Comparison of ENCODE assay signal across 14 cellular contexts in the genomic region with DNA sequence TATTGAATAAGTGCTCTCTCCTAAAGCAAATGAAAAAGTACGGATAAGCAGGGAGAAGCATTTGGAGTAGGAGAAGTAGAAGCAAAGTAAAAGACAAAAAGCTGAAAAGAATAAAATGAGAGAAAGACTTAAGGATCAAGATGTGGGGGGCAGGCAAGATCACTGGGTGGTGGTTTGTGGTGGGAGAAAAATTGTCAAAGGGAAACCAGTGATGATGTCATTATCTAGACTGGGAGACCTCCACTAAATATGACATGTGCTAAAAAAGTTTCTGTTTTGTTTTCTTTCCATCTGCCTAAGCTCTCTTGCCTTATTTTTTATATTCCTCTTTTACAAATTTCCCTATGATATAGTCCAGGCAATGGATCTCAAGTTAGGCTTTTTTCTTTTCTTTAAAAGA. TPM values are rescaled to one million over a fixed set of nuclear protein-coding genes. Genes with fewer than 3 reads are reported as not detected.
DNase-seq lines count a peak whose midpoint lies in the region; ATAC-seq and TF ChIP-seq lines count a peak whose summit lies in the region.
"Had no signal": no experiment of that assay in that cellular context is flagged by ENCODE, and none has a peak within 500 bp of the region (broad histone marks: within the 10 kb centered on the region; RNA-seq: fewer than 3 reads in every experiment).

No MANE protein-coding gene starts in this region.

- CTCF ChIA-PET in activated CD8-positive, alpha-beta memory T cell treated with anti-CD3 and anti-CD28 coated beads, Interleukin-2, amount 10 ng/mL, durations not matched to agents 7 days and 5 days (lab: Charles Lee): interaction anchor here (1.2 to 2.1 kb wide), 2 partner anchors 15 to 31 kb away, joined by 4 to 20 read pairs; a partner anchor contains a TSS

- intact Hi-C loops in natural killer cell (cut with micrococcal nuclease): no loop called here
- intact Hi-C loops in colonic mucosa (cut with DNase I): loop anchor here (10.0 kb wide), 1 partner anchor 513 kb away; no protein-coding TSS in a partner anchor

- no peaks in the 10 kb centered on the region for H3K4me1 ChIP-seq in colonic mucosa

- H3K27ac Mint-ChIP-seq in activated CD8-positive, alpha-beta memory T cell treated with anti-CD3 and anti-CD28 coated beads, Interleukin-2, amount 10 ng/mL, durations not matched to agents 7 days and 5 days: peak overlapping the region; percentile 70
- H3K27ac Mint-ChIP-seq in T-helper 17 cell (peak overlapping the region; percentile 53), natural killer cell (no peak overlapping the region)
- H3K27ac Mint-ChIP-seq: dendritic cell treated with granulocyte-macrophage colony-stimulating factor and Interleukin-4, amounts not matched to agents 40 ng/mL and 50 ng/mL, for 4 days had no signal

- H3K9me3 Mint-ChIP-seq in activated CD8-positive, alpha-beta memory T cell treated with anti-CD3 and anti-CD28 coated beads, Interleukin-2, amount 10 ng/mL, durations not matched to agents 7 days and 5 days (ENCODE audit: low read depth): no peaks in the 10 kb centered on the region
- no peaks in the 10 kb centered on the region for H3K9me3 Mint-ChIP-seq in natural killer cell
- H3K9me3 Mint-ChIP-seq: CD14-positive monocyte; dendritic cell treated with granulocyte-macrophage colony-stimulating factor and Interleukin-4, amounts not matched to agents 40 ng/mL and 50 ng/mL, for 4 days had no signal

- peak; percentile 87 for ATAC-seq in activated CD8-positive, alpha-beta memory T cell treated with anti-CD3 and anti-CD28 coated beads, Interleukin-2, amount 10 ng/mL, durations not matched to agents 7 days and 5 days
- ATAC-seq in GM19463 (IDR thresholded peaks at IDR 0.05; ENCODE audit: unreplicated experiment): peak; percentile 76
- ATAC-seq in T-helper 17 cell: no peak
- peak in 2 of 3 donors; percentile 26 to 30 for ATAC-seq in natural killer cell
- ATAC-seq in HG03469 (IDR thresholded peaks at IDR 0.05; ENCODE audit: unreplicated experiment): no peak
- ATAC-seq: sciatic nerve had no signal

- peak overlapping the region; percentile 9 for H3K4me3 Mint-ChIP-seq in activated CD8-positive, alpha-beta memory T cell treated with anti-CD3 and anti-CD28 coated beads, Interleukin-2, amount 10 ng/mL, durations not matched to agents 7 days and 5 days
- no peak overlapping the region for H3K4me3 Mint-ChIP-seq in T-helper 17 cell
- no peak overlapping the region for H3K4me3 Mint-ChIP-seq in natural killer cell
- H3K4me3 Mint-ChIP-seq: CD14-positive monocyte; dendritic cell treated with granulocyte-macrophage colony-stimulating factor and Interleukin-4, amounts not matched to agents 40 ng/mL and 50 ng/mL, for 4 days had no signal

- no peaks in the 10 kb centered on the region for H3K27me3 ChIP-seq in colonic mucosa

- H3K27ac ChIP-seq in colonic mucosa: no peak overlapping the region
- H3K27ac ChIP-seq: epithelial cell of prostate had no signal

- peaks cover 57% of the 10 kb centered on the region for H3K36me3 Mint-ChIP-seq in activated CD8-positive, alpha-beta memory T cell treated with anti-CD3 and anti-CD28 coated beads, Interleukin-2, amount 10 ng/mL, durations not matched to agents 7 days and 5 days
- H3K36me3 Mint-ChIP-seq in T-helper 17 cell (ENCODE audit: low read depth): peaks cover 12% of the 10 kb centered on the region
- H3K36me3 Mint-ChIP-seq in natural killer cell: peaks cover 13% of the 10 kb centered on the region

- DNase-seq in activated CD8-positive, alpha-beta memory T cell treated with anti-CD3 and anti-CD28 coated beads, Interleukin-2, amount 10 ng/mL, durations not matched to agents 7 days and 5 days: peak; percentile 55
- DNase-seq in activated CD8-positive, alpha-beta memory T cell treated with anti-CD3 and anti-CD28 coated beads, Interleukin-2, amount 50 U/mL, for 48 hours: no peak
- DNase-seq in T-helper 17 cell (no peak), natural killer cell (no peak), midbrain (lab: John Stamatoyannopoulos, UW) (no peak), colonic mucosa (no peak)
- DNase-seq: activated naive CD4-positive, alpha-beta T cell treated with Interleukin-2 at 50 U/mL for 16 hours; NCI-H146 had no signal

- H3K4me1 Mint-ChIP-seq in activated CD8-positive, alpha-beta memory T cell treated with anti-CD3 and anti-CD28 coated beads, Interleukin-2, amount 10 ng/mL, durations not matched to agents 7 days and 5 days: peaks cover 32% of the 10 kb centered on the region
- peaks cover 6% of the 10 kb centered on the region for H3K4me1 Mint-ChIP-seq in T-helper 17 cell
- H3K4me1 Mint-ChIP-seq in natural killer cell: peaks cover 6 to 11% of the 10 kb centered on the region in 2 donors
- H3K4me1 Mint-ChIP-seq: CD14-positive monocyte had no signal

- TF ChIP-seq CTCF in natural killer cell (IDR thresholded peaks at IDR 0.05): no peak
- TF ChIP-seq CTCF in colonic mucosa (IDR thresholded peaks at IDR 0.05): no peak

- no peak overlapping the region for H3K4me3 ChIP-seq in colonic mucosa

- H3K36me3 ChIP-seq in colonic mucosa: peaks cover 5% of the 10 kb centered on the region

- H3K9ac ChIP-seq in colonic mucosa (ENCODE audit: low read depth in 2 of 2, low read length in 2 of 2): no peak overlapping the region

- no peaks in the 10 kb centered on the region for H3K27me3 Mint-ChIP-seq in activated CD8-positive, alpha-beta memory T cell treated with anti-CD3 and anti-CD28 coated beads, Interleukin-2, amount 10 ng/mL, durations not matched to agents 7 days and 5 days
- H3K27me3 Mint-ChIP-seq in T-helper 17 cell: no peaks in the 10 kb centered on the region
- H3K27me3 Mint-ChIP-seq in natural killer cell (ENCODE audit: low read depth in 2 of 2): no peaks in the 10 kb centered on the region
- H3K27me3 Mint-ChIP-seq: dendritic cell treated with granulocyte-macrophage colony-stimulating factor and Interleukin-4, amounts not matched to agents 40 ng/mL and 50 ng/mL, for 4 days had no signal

- H3K9me3 ChIP-seq in T-helper 17 cell (ENCODE audit: control insufficient read depth, low read length, poor library complexity, severe bottlenecking) (no peaks in the 10 kb centered on the region), colonic mucosa (no peaks in the 10 kb centered on the region)

RNA-seq across cellular contexts. Expression of a gene that starts 14.8 kb away (rescaled TPM):
- 10 to 100 TPM; 12.7 to 14.5 TPM for total RNA-seq in activated CD8-positive, alpha-beta memory T cell treated with anti-CD3 and anti-CD28 coated beads, Interleukin-2, amount 10 ng/mL, durations not matched to agents 7 days and 5 days
- total RNA-seq in T-helper 17 cell (10 to 100 TPM; 29.2 to 34.9 TPM), natural killer cell (10 to 100 TPM; 14.2 to 20.5 (median 16.1) TPM), colonic mucosa (10 to 100 TPM; 10.4 to 11.0 TPM)

RNA-seq across cellular contexts. Expression of a gene that starts 31.9 kb away (rescaled TPM):
- total RNA-seq in activated CD8-positive, alpha-beta memory T cell treated with anti-CD3 and anti-CD28 coated beads, Interleukin-2, amount 10 ng/mL, durations not matched to agents 7 days and 5 days: 10 to 100 TPM; 31.5 to 32.9 TPM
- total RNA-seq in T-helper 17 cell (10 to 100 TPM; 22.2 to 24.1 TPM), natural killer cell (10 to 100 TPM; 36.2 to 42.1 (median 38.0) TPM), colonic mucosa (10 to 100 TPM; 11.6 to 20.4 TPM)

RNA-seq across cellular contexts. Expression of a gene that starts 32.0 kb away (rescaled TPM):
- total RNA-seq in activated CD8-positive, alpha-beta memory T cell treated with anti-CD3 and anti-CD28 coated beads, Interleukin-2, amount 10 ng/mL, durations not matched to agents 7 days and 5 days: 10 to 100 TPM in 1 of 2 experiments, 1 to 10 TPM in 1; 9.6 to 11.2 TPM
- 1 to 10 TPM; 3.7 to 4.7 TPM for total RNA-seq in T-helper 17 cell
- 1 to 10 TPM; 4.5 to 6.1 (median 5.5) TPM for total RNA-seq in natural killer cell
- 10 to 100 TPM in 1 of 2 donors, 1 to 10 TPM in 1; 8.0 to 10.9 TPM for total RNA-seq in colonic mucosa

Comparison
In these comparisons a context has a peak if more than half of its experiments do, and no peak if none do; other contexts are left out.
1. ATAC-seq: peak in activated CD8-positive, alpha-beta memory T cell treated with anti-CD3 and anti-CD28 coated beads, Interleukin-2, amount 10 ng/mL, durations not matched to agents 7 days and 5 days (single experiment), GM19463 (single experiment) and natural killer cell (2 of 3); none in T-helper 17 cell (single experiment) and HG03469 (single experiment).
2. H3K27ac Mint-ChIP-seq: peak in activated CD8-positive, alpha-beta memory T cell treated with anti-CD3 and anti-CD28 coated beads, Interleukin-2, amount 10 ng/mL, durations not matched to agents 7 days and 5 days (single experiment) and T-helper 17 cell (single experiment); none in natural killer cell (0 of 2).